Comparison of ENCODE assay signal across 19 cellular contexts in the genomic region with DNA sequence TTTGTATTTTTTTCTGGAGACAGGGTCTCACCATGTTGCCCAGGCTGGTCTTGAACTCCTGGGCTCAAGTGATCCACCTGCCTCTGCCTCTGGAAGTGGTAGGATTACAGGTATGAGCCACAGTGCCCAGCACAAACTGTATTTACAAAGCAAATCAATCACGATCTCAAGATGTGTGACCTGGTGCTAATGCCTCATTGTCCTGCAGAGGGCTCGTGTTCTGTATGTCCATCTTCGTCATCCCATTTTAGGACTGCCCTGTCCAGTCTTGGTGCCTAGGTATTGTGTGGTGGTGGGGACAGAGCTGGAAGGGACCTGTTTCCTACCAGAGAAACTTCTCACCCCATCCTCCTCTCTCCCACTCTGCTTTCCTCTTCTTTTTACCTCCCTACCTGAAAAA. TPM values are rescaled to one million over a fixed set of nuclear protein-coding genes. Genes with fewer than 3 reads are reported as not detected.
"Had no signal": no experiment of that assay in that cellular context is flagged by ENCODE, and none has a peak within 500 bp of the region (broad histone marks: within the 10 kb centered on the region; RNA-seq: fewer than 3 reads in every experiment).

No MANE protein-coding gene starts in this region.

- H3K4me1 Mint-ChIP-seq: activated naive CD8-positive, alpha-beta T cell treated with anti-CD3 and anti-CD28 coated beads, Interleukin-2, amount 50 U/mL, for 24 hours; nephron had no signal

- H3K9me3 ChIP-seq: mucosa of descending colon, psoas muscle, transverse colon had no signal

- H3K27ac Mint-ChIP-seq: activated naive CD8-positive, alpha-beta T cell treated with anti-CD3 and anti-CD28 coated beads, Interleukin-2, amount 50 U/mL, for 24 hours; activated T-helper 1 cell treated with anti-CD3 and anti-CD28 coated beads, Interleukin-12 subunit alpha, Interleukin-12 subunit beta, Interleukin-2, Interleukin-4 antibody, amounts not matched to agents 30 ng/mL and 10 ng/mL and 1 ng/mL, durations not matched to agents 14 hours and 24 hours and 36 hours; effector memory CD8-positive, alpha-beta T cell; nephron had no signal

- H3K9me3 Mint-ChIP-seq: activated naive CD8-positive, alpha-beta T cell treated with anti-CD3 and anti-CD28 coated beads, Interleukin-2, amount 50 U/mL, for 24 hours; activated T-helper 1 cell treated with anti-CD3 and anti-CD28 coated beads, Interleukin-12 subunit alpha, Interleukin-12 subunit beta, Interleukin-2, Interleukin-4 antibody, amounts not matched to agents 30 ng/mL and 10 ng/mL and 1 ng/mL, durations not matched to agents 14 hours and 24 hours and 36 hours; effector memory CD8-positive, alpha-beta T cell; nephron had no signal

- DNase-seq: activated CD4-positive, alpha-beta T cell treated with anti-CD3 and anti-CD28 coated beads for 48 hours; activated naive CD4-positive, alpha-beta T cell; activated naive CD8-positive, alpha-beta T cell treated with anti-CD3 and anti-CD28 coated beads, Interleukin-2, amount 50 U/mL, for 24 hours; central memory CD4-positive, alpha-beta T cell; effector memory CD8-positive, alpha-beta T cell; left cardiac atrium; mucosa of descending colon; psoas muscle; stimulated activated CD4-positive, alpha-beta T cell treated with anti-CD3 and anti-CD28 coated beads, Interleukin-12 subunit alpha, Interleukin-12 subunit beta, amount 100 ng/mL, for 4 hours; stimulated activated naive CD4-positive, alpha-beta T cell; substantia nigra; transverse colon had no signal

- H3K4me3 ChIP-seq: mucosa of descending colon, psoas muscle, transverse colon had no signal

- H3K4me3 Mint-ChIP-seq: activated naive CD8-positive, alpha-beta T cell treated with anti-CD3 and anti-CD28 coated beads, Interleukin-2, amount 50 U/mL, for 24 hours; activated T-helper 1 cell treated with anti-CD3 and anti-CD28 coated beads, Interleukin-12 subunit alpha, Interleukin-12 subunit beta, Interleukin-2, Interleukin-4 antibody, amounts not matched to agents 30 ng/mL and 10 ng/mL and 1 ng/mL, durations not matched to agents 14 hours and 24 hours and 36 hours; effector memory CD8-positive, alpha-beta T cell; nephron had no signal

- H3K27ac ChIP-seq: psoas muscle, transverse colon had no signal

- H3K27me3 ChIP-seq: transverse colon had no signal

- H3K36me3 ChIP-seq: transverse colon had no signal

RNA-seq across cellular contexts. Expression of gene PROK1, which starts 20.2 kb away (rescaled TPM):
- total RNA-seq: activated T-helper 1 cell treated with anti-CD3 and anti-CD28 coated beads, Interleukin-12 subunit alpha, Interleukin-12 subunit beta, Interleukin-2, Interleukin-4 antibody, amounts not matched to agents 30 ng/mL and 10 ng/mL and 1 ng/mL, durations not matched to agents 14 hours and 24 hours and 36 hours; fibroblast of villous mesenchyme; lung microvascular endothelial cell; mucosa of descending colon; sciatic nerve; transverse colon had no signal

RNA-seq across cellular contexts. Expression of gene KCNA10, which starts 47.8 kb away (rescaled TPM):
- total RNA-seq: activated T-helper 1 cell treated with anti-CD3 and anti-CD28 coated beads, Interleukin-12 subunit alpha, Interleukin-12 subunit beta, Interleukin-2, Interleukin-4 antibody, amounts not matched to agents 30 ng/mL and 10 ng/mL and 1 ng/mL, durations not matched to agents 14 hours and 24 hours and 36 hours; fibroblast of villous mesenchyme; left cardiac atrium; lung microvascular endothelial cell; mucosa of descending colon; omental fat pad; psoas muscle; sciatic nerve; transverse colon had no signal
- polyA plus RNA-seq: esophagus, psoas muscle had no signal
